8 cellular contexts compared by ENCODE assay signal in genomic region chr22:30636226-30637077, GRCh38. TPM values are rescaled to one million over a fixed set of nuclear protein-coding genes. Genes with fewer than 3 reads are reported as not detected.
DNase-seq lines count a peak whose midpoint lies in the region; ATAC-seq and TF ChIP-seq lines count a peak whose summit lies in the region.

No MANE protein-coding gene starts in this region.

- H3K23ac ChIP-seq in neuronal stem cell (ENCODE audit: low read depth, low read length, poor library complexity), result peak overlapping the region; percentile 93

- no peaks in the 10 kb centered on the region for H3K9me3 ChIP-seq in neuronal stem cell (replicated peaks in 1 of 2; ENCODE audit: control insufficient read depth in 2 of 2, insufficient read depth in 1 of 2, low read depth in 1 of 2, low read length in 2 of 2)

- H2AFZ ChIP-seq in neuronal stem cell (ENCODE audit: low read length), result peak overlapping the region; percentile 95

- peak overlapping the region; percentile 72 for H3K4me3 Mint-ChIP-seq in activated CD8-positive, alpha-beta memory T cell treated with anti-CD3 and anti-CD28 coated beads, Interleukin-2, amount 10 ng/mL, durations not matched to agents 7 days and 5 days

- no CpG with 5 or more reads among the region's 45 CpGs for WGBS in neuronal stem cell (ENCODE audit: extremely low coverage in 2 of 2, insufficient read length in 2 of 2, insufficient replicate concordance in 1 of 2), 2 donors

- H3K27me3 ChIP-seq in neuronal stem cell (ENCODE audit: control insufficient read depth in 3 of 3, insufficient read depth in 3 of 3, low read depth in 1 of 3, low read length in 3 of 3), result peaks cover 0 to 4% (median 0%) of the 10 kb centered on the region in 3 experiments

- peak overlapping the region; percentile 80 for H3K4me2 ChIP-seq in neuronal stem cell (ENCODE audit: insufficient read depth, low read length, poor library complexity, severe bottlenecking)

- no peak for TF ChIP-seq CTCF in fibroblast of the aortic adventitia (IDR thresholded peaks at IDR 0.05; ENCODE audit: insufficient read depth, low read length)

- H2BK120ac ChIP-seq in neuronal stem cell (ENCODE audit: low read depth, low read length), result no peak overlapping the region

- H3K4me1 ChIP-seq in neuronal stem cell (ENCODE audit: control insufficient read depth in 2 of 2, insufficient read depth in 1 of 2, low read depth in 1 of 2, low read length in 2 of 2), result peaks cover 17 to 19% of the 10 kb centered on the region in 2 donors

- peak overlapping the region; percentile 92 for H3K9ac ChIP-seq in neuronal stem cell (ENCODE audit: low read depth, low read length, poor library complexity)

- H3K27me3 Mint-ChIP-seq in activated CD8-positive, alpha-beta memory T cell treated with anti-CD3 and anti-CD28 coated beads, Interleukin-2, amount 10 ng/mL, durations not matched to agents 7 days and 5 days, result no peaks in the 10 kb centered on the region

- peak overlapping the region; percentile 77 for H2AK5ac ChIP-seq in neuronal stem cell (ENCODE audit: low read depth, low read length)

- H3K27ac ChIP-seq in neuronal stem cell (replicated peaks; ENCODE audit: low read length), result no peak overlapping the region

- H3K4me3 ChIP-seq in fibroblast of the aortic adventitia (ENCODE audit: low read depth, low read length) (peak overlapping the region; percentile 81), neuronal stem cell (ENCODE audit: low read length in 2 of 2) (peak overlapping the region; percentile 59 to 89)

- no peaks in the 10 kb centered on the region for H3K36me3 ChIP-seq in neuronal stem cell (replicated peaks in 1 of 2; ENCODE audit: control insufficient read depth in 2 of 2, insufficient read depth in 2 of 2, low read length in 2 of 2)

- CTCF ChIA-PET in activated CD8-positive, alpha-beta memory T cell treated with anti-CD3 and anti-CD28 coated beads, Interleukin-2, amount 10 ng/mL, durations not matched to agents 7 days and 5 days (lab: Charles Lee), result interaction anchor here (0.9 to 7.8 kb wide), 14 partner anchors 12 to 446 kb away, joined by 3 to 186 read pairs (median 12); partner anchors contain the start of genes DUSP18 and OSBP2

- no peaks in the 10 kb centered on the region for H3K9me3 Mint-ChIP-seq in activated CD8-positive, alpha-beta memory T cell treated with anti-CD3 and anti-CD28 coated beads, Interleukin-2, amount 10 ng/mL, durations not matched to agents 7 days and 5 days (ENCODE audit: low read depth)

- peaks cover 20% of the 10 kb centered on the region for H3K4me1 Mint-ChIP-seq in activated CD8-positive, alpha-beta memory T cell treated with anti-CD3 and anti-CD28 coated beads, Interleukin-2, amount 10 ng/mL, durations not matched to agents 7 days and 5 days

- H2BK12ac ChIP-seq in neuronal stem cell (ENCODE audit: low read length), result peak overlapping the region; percentile 84

- H3K4ac ChIP-seq in neuronal stem cell (ENCODE audit: low read length), result no peak overlapping the region

- peak overlapping the region; percentile 65 for H4K8ac ChIP-seq in neuronal stem cell (ENCODE audit: low read depth, low read length)

- peak overlapping the region; percentile 10 for H2BK15ac ChIP-seq in neuronal stem cell (ENCODE audit: low read length)

- peaks cover 9% of the 10 kb centered on the region for H3K79me1 ChIP-seq in neuronal stem cell (ENCODE audit: low read depth, low read length)

- H3K18ac ChIP-seq in neuronal stem cell (ENCODE audit: low read length), result peak overlapping the region; percentile 100

- peak overlapping the region; percentile 56 for H3K14ac ChIP-seq in neuronal stem cell (ENCODE audit: low read length)

- peak overlapping the region; percentile 62 for H2BK5ac ChIP-seq in neuronal stem cell (ENCODE audit: low read length)

- peaks cover 11% of the 10 kb centered on the region for H3K36me3 Mint-ChIP-seq in activated CD8-positive, alpha-beta memory T cell treated with anti-CD3 and anti-CD28 coated beads, Interleukin-2, amount 10 ng/mL, durations not matched to agents 7 days and 5 days

- no peak overlapping the region for H4K91ac ChIP-seq in neuronal stem cell (ENCODE audit: low read depth, low read length, poor library complexity)

- ATAC-seq in activated CD8-positive, alpha-beta memory T cell treated with anti-CD3 and anti-CD28 coated beads, Interleukin-2, amount 10 ng/mL, durations not matched to agents 7 days and 5 days, result no peak
- ATAC-seq in GM19455 (IDR thresholded peaks at IDR 0.05; ENCODE audit: unreplicated experiment) (no peak), HG02973 (IDR thresholded peaks at IDR 0.05; ENCODE audit: unreplicated experiment) (no peak)

- DNase-seq in Ammon's horn (ENCODE audit: low spot score) (peak; percentile 49), HT1080 (ENCODE audit: low read depth) (peak; percentile 23), fibroblast of the aortic adventitia (ENCODE audit: low read depth) (peak; percentile 7), neuronal stem cell (ENCODE audit: low spot score) (no peak), AML-193 (lab: John Stamatoyannopoulos, UW) (no peak)
- DNase-seq in activated CD8-positive, alpha-beta memory T cell treated with anti-CD3 and anti-CD28 coated beads, Interleukin-2, amount 10 ng/mL, durations not matched to agents 7 days and 5 days, result peak; percentile 51

- peak overlapping the region; percentile 79 for H3K27ac Mint-ChIP-seq in activated CD8-positive, alpha-beta memory T cell treated with anti-CD3 and anti-CD28 coated beads, Interleukin-2, amount 10 ng/mL, durations not matched to agents 7 days and 5 days

RNA-seq across cellular contexts. Expression of gene SLC35E4, which starts 0.9 kb away (rescaled TPM):
- 34.7 and 40.0 TPM in 2 replicates for total RNA-seq in HT1080 (2014; rRNA removed; shearing (Covaris generic))
- 12.8 and 13.7 TPM in 2 replicates for polyA plus RNA-seq in HT1080 (2015; cell fraction: cytosol; rRNA removed)
- 14.1 and 17.2 TPM in 2 replicates for polyA plus RNA-seq in HT1080 (2015; cell fraction: nucleus; rRNA removed)
- total RNA-seq in activated CD8-positive, alpha-beta memory T cell treated with anti-CD3 and anti-CD28 coated beads, Interleukin-2, amount 10 ng/mL, durations not matched to agents 7 days and 5 days, result 1 to 10 TPM; 3.8 to 5.0 TPM
- 5.1 and 19.7 TPM in 2 replicates for total RNA-seq in fibroblast of the aortic adventitia (ENCODE audit: low replicate concordance)
- 4.1 TPM for polyA plus RNA-seq in neuronal stem cell (2013, experiment 1 of 2)
- polyA plus RNA-seq in neuronal stem cell (2013, experiment 2 of 2), result 4.0 TPM

RNA-seq across cellular contexts. Expression of gene TCN2, which starts 29.5 kb away (rescaled TPM):
- total RNA-seq in HT1080 (2014; rRNA removed; shearing (Covaris generic)), result 5.3 and 7.4 TPM in 2 replicates
- polyA plus RNA-seq in HT1080 (2015; cell fraction: cytosol; rRNA removed), result 3.8 and 4.5 TPM in 2 replicates
- 5.4 and 6.1 TPM in 2 replicates for polyA plus RNA-seq in HT1080 (2015; cell fraction: nucleus; rRNA removed)
- total RNA-seq in activated CD8-positive, alpha-beta memory T cell treated with anti-CD3 and anti-CD28 coated beads, Interleukin-2, amount 10 ng/mL, durations not matched to agents 7 days and 5 days, result under 1 TPM; 0.19 to 0.41 TPM
- total RNA-seq in fibroblast of the aortic adventitia (ENCODE audit: low replicate concordance), result 13.9 and 17.7 TPM in 2 replicates
- 22.2 TPM for polyA plus RNA-seq in neuronal stem cell (2013, experiment 1 of 2)
- 21.8 TPM for polyA plus RNA-seq in neuronal stem cell (2013, experiment 2 of 2)

RNA-seq across cellular contexts. Expression of gene DUSP18, which starts 31.2 kb away (rescaled TPM):
- total RNA-seq in HT1080 (2014; rRNA removed; shearing (Covaris generic)), result 6.9 and 7.9 TPM in 2 replicates
- polyA plus RNA-seq in HT1080 (2015; cell fraction: cytosol; rRNA removed), result 6.8 and 7.8 TPM in 2 replicates
- 8.4 and 8.8 TPM in 2 replicates for polyA plus RNA-seq in HT1080 (2015; cell fraction: nucleus; rRNA removed)
- total RNA-seq in activated CD8-positive, alpha-beta memory T cell treated with anti-CD3 and anti-CD28 coated beads, Interleukin-2, amount 10 ng/mL, durations not matched to agents 7 days and 5 days, result 10 to 100 TPM in 1 of 2 experiments, 1 to 10 TPM in 1; 9.2 to 11.6 TPM
- 8.4 and 18.5 TPM in 2 replicates for total RNA-seq in fibroblast of the aortic adventitia (ENCODE audit: low replicate concordance)
- 4.9 TPM for polyA plus RNA-seq in neuronal stem cell (2013, experiment 1 of 2)
- polyA plus RNA-seq in neuronal stem cell (2013, experiment 2 of 2), result 4.9 TPM

RNA-seq across cellular contexts. Expression of gene PES1, which starts 44.7 kb away (rescaled TPM):
- 178 and 181 TPM in 2 replicates for total RNA-seq in HT1080 (2014; rRNA removed; shearing (Covaris generic))
- 93.7 and 96.2 TPM in 2 replicates for polyA plus RNA-seq in HT1080 (2015; cell fraction: cytosol; rRNA removed)
- 104 and 111 TPM in 2 replicates for polyA plus RNA-seq in HT1080 (2015; cell fraction: nucleus; rRNA removed)
- total RNA-seq in activated CD8-positive, alpha-beta memory T cell treated with anti-CD3 and anti-CD28 coated beads, Interleukin-2, amount 10 ng/mL, durations not matched to agents 7 days and 5 days, result 10 to 100 TPM; 56.2 to 91.5 TPM
- total RNA-seq in fibroblast of the aortic adventitia (ENCODE audit: low replicate concordance), result 54.9 and 189 TPM in 2 replicates
- 42.0 TPM for polyA plus RNA-seq in neuronal stem cell (2013, experiment 1 of 2)
- 42.4 TPM for polyA plus RNA-seq in neuronal stem cell (2013, experiment 2 of 2)

RNA-seq across cellular contexts. Expression of gene OSBP2, which starts 58.2 kb away (rescaled TPM):
- 22.5 and 24.3 TPM in 2 replicates for total RNA-seq in HT1080 (2014; rRNA removed; shearing (Covaris generic))
- polyA plus RNA-seq in HT1080 (2015; cell fraction: cytosol; rRNA removed), result 16.3 and 17.5 TPM in 2 replicates
- 5.5 and 6.7 TPM in 2 replicates for polyA plus RNA-seq in HT1080 (2015; cell fraction: nucleus; rRNA removed)
- 1 to 10 TPM; 1.7 to 4.3 TPM for total RNA-seq in activated CD8-positive, alpha-beta memory T cell treated with anti-CD3 and anti-CD28 coated beads, Interleukin-2, amount 10 ng/mL, durations not matched to agents 7 days and 5 days
- total RNA-seq in fibroblast of the aortic adventitia (ENCODE audit: low replicate concordance), result 1.3 and 11.1 TPM in 2 replicates
- 2.3 TPM for polyA plus RNA-seq in neuronal stem cell (2013, experiment 1 of 2)
- polyA plus RNA-seq in neuronal stem cell (2013, experiment 2 of 2), result 2.1 TPM

Comparison
In these comparisons a context has a peak if more than half of its experiments do, and no peak if none do; other contexts are left out.
1. DNase-seq: peak in Ammon's horn (single experiment), HT1080 (single experiment), activated CD8-positive, alpha-beta memory T cell treated with anti-CD3 and anti-CD28 coated beads, Interleukin-2, amount 10 ng/mL, durations not matched to agents 7 days and 5 days (single experiment) and fibroblast of the aortic adventitia (single experiment); none in neuronal stem cell (single experiment) and AML-193 (0 of 2).